8 cellular contexts compared by ENCODE assay signal in genomic region chr3:138187296-138188012, GRCh38. TPM values are rescaled to one million over a fixed set of nuclear protein-coding genes. Genes with fewer than 3 reads are reported as not detected.
DNase-seq lines count a peak whose midpoint lies in the region; ATAC-seq and TF ChIP-seq lines count a peak whose summit lies in the region.

TSS of gene ARMC8 (plus strand) at chr3:138187301. CDS start at chr3:138187555, 254 bp downstream.

- H3K79me2 ChIP-seq in DOHH2 (ENCODE audit: control insufficient read depth, low read length) (peaks cover 51% of the 10 kb centered on the region), hepatocyte (peaks cover 43% of the 10 kb centered on the region)

- peaks cover 24% of the 10 kb centered on the region for H3K36me3 ChIP-seq in DOHH2 (ENCODE audit: control insufficient read depth, low read length)
- no peaks in the 10 kb centered on the region for H3K36me3 ChIP-seq in hepatocyte (replicated peaks; ENCODE audit: insufficient read depth, low read depth)

- DNase-seq in SIG-M5 (lab: John Stamatoyannopoulos, UW) (peak; percentile 31), astrocyte of the spinal cord (ENCODE audit: low read depth, low spot score) (peak; percentile 91), hepatocyte (ENCODE audit: low spot score) (peak; percentile 84), renal cortical epithelial cell (ENCODE audit: low read depth) (no peak), kidney tubule cell (ENCODE audit: low spot score) (no peak)

- 0 out of 2 replicates have a peak, but pooled peaks cover 4% of the 10 kb centered on the region for H4K20me1 ChIP-seq in DOHH2 (ENCODE audit: control insufficient read depth, insufficient read depth, low read depth, low read length)
- peaks cover 19% of the 10 kb centered on the region for H4K20me1 ChIP-seq in hepatocyte (ENCODE audit: insufficient read depth, poor library complexity, severe bottlenecking)

- ATAC-seq in GM19438 (IDR thresholded peaks at IDR 0.05; ENCODE audit: low read depth, unreplicated experiment) (peak; percentile 56), HG03521 (IDR thresholded peaks at IDR 0.05; ENCODE audit: unreplicated experiment) (peak; percentile 42)

- H3K9me3 ChIP-seq in DOHH2 (ENCODE audit: control insufficient read depth, insufficient read depth, low read length) = no peaks in the 10 kb centered on the region
- no peaks in the 10 kb centered on the region for H3K9me3 ChIP-seq in hepatocyte (ENCODE audit: low read depth)

- H3F3A ChIP-seq in DOHH2 (ENCODE audit: control insufficient read depth, insufficient read depth) = no peaks in the 10 kb centered on the region; the same call in 1 of the 2 replicates

- H3K4me1 ChIP-seq in DOHH2 (ENCODE audit: control insufficient read depth, low read length) (peaks cover 26% of the 10 kb centered on the region), hepatocyte (ENCODE audit: insufficient read depth) (peaks cover 10% of the 10 kb centered on the region)

- H3K4me3 ChIP-seq in DOHH2 (ENCODE audit: low read length) (peak within 1 kb of the TSS; percentile 91), astrocyte of the spinal cord (ENCODE audit: low read depth, low read length) (peak within 1 kb of the TSS; percentile 94), hepatocyte (peak within 1 kb of the TSS; percentile 17)

- H3K4me2 ChIP-seq in DOHH2 (ENCODE audit: low read length) = peak within 1 kb of the TSS; percentile 69
- peak within 1 kb of the TSS; percentile 79 for H3K4me2 ChIP-seq in hepatocyte

- in situ Hi-C loops in astrocyte of the spinal cord (cut with HindIII; ENCODE audit: low sequenced_read_pairs) = no loop called here

- no peak for TF ChIP-seq CTCF in DOHH2 (IDR thresholded peaks at IDR 0.05; ENCODE audit: low read depth, low read length, poor library complexity, severe bottlenecking)
- no peak for TF ChIP-seq CTCF in astrocyte of the spinal cord (IDR thresholded peaks at IDR 0.05; ENCODE audit: low read depth, low read length)
- TF ChIP-seq CTCF in hepatocyte (IDR thresholded peaks at IDR 0.05; ENCODE audit: poor library complexity) = no peak

- peak within 1 kb of the TSS; percentile 54 for H3K27ac ChIP-seq in DOHH2 (ENCODE audit: low read depth, low read length)
- peak within 1 kb of the TSS; percentile 98 for H3K27ac ChIP-seq in hepatocyte

- H3K9me2 ChIP-seq in DOHH2 (replicated peaks; ENCODE audit: control insufficient read depth, low read length) = no peaks in the 10 kb centered on the region
- no peaks in the 10 kb centered on the region for H3K9me2 ChIP-seq in hepatocyte (replicated peaks; ENCODE audit: insufficient read depth)

- H2AFZ ChIP-seq in hepatocyte = peak within 1 kb of the TSS; percentile 64

- WGBS in hepatocyte (ENCODE audit: low lambda C conversion rate, missing lambda C conversion rate) = 2% methylated on average over 55 of the region's 59 CpGs

- H3K27me3 ChIP-seq in DOHH2 (ENCODE audit: control insufficient read depth, low read length) = peaks cover 18% of the 10 kb centered on the region
- no peaks in the 10 kb centered on the region for H3K27me3 ChIP-seq in hepatocyte

RNA-seq across cellular contexts. Expression of gene ARMC8, which starts in this region (rescaled TPM):
- total RNA-seq in hepatocyte (47.0 and 52.4 TPM in 2 replicates), renal cortical epithelial cell (57.0 and 86.4 TPM in 2 replicates)
- polyA plus RNA-seq in hepatocyte = 44.0 and 46.4 TPM in 2 replicates

Comparison
In these comparisons a context has a peak if more than half of its experiments do, and no peak if none do; other contexts are left out.
1. H3K4me3 ChIP-seq: peak in every context shown above with its lines; median percentile 94 in astrocyte of the spinal cord; 91 in DOHH2; 17 in hepatocyte.
2. DNase-seq: peak in SIG-M5 (single experiment), astrocyte of the spinal cord (single experiment) and hepatocyte (single experiment); none in renal cortical epithelial cell (single experiment) and kidney tubule cell (single experiment).